Comparison of ENCODE assay signal across 19 cellular contexts in the genomic region with DNA sequence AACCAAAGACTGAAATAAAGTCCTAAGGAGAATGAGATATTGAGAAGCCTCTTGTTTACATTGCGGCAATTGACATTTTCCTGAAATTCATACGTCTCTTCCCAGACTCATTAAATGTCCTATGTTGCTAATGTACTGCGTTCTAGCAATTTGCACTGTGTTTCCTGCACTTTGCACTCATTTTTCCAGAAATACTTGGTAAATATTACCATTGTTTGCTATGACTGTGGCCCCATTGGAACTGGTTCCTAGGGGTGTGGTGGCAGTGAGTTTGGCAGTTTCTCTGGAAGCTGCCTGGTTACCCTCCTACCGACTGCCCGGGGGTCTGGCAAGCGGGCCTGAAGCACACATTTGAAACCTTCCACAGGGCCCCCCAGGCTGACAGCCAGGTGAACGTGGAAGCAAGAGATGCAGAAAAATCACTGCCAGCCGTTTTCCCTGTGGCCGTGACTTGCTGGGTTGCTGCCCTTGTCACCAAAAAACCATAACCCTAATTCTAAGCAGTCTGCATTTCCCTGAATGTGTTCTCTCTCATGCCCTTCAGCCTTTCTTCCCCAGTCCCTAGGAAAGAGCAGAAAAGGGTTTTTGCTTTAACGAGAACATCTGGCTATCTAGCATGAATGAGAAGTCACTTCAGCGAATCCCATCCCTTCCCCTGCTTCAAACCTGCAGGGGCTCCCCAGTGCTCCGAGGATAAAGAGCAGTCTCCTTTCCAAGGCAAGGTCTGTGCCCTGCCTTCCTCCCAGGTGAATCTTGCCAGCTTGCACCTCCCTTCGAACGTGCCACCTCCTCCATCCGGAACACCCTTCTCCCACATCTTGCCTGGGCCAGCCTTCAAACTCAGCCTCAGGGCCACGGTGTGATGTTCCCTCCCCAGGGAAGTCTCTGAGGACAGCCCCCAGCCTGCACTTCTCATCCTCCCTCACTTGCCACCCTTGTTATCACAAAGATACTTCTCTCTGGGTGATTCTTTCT.
A peak's percentile ranks its signal among the peaks of the same experiment; 100 is the strongest.
DNase-seq lines count a peak whose midpoint lies in the region; ATAC-seq and TF ChIP-seq lines count a peak whose summit lies in the region.
"Had no signal": no experiment of that assay in that cellular context is flagged by ENCODE, and none has a peak within 500 bp of the region (broad histone marks: within the 10 kb centered on the region; RNA-seq: fewer than 3 reads in every experiment).

No MANE protein-coding gene starts in this region.

- no peaks in the 10 kb centered on the region for H3K9me3 ChIP-seq in neuronal stem cell (replicated peaks in 1 of 2; ENCODE audit: control insufficient read depth in 2 of 2, insufficient read depth in 1 of 2, low read depth in 1 of 2, low read length in 2 of 2)

- peak overlapping the region; percentile 34 for H3K23ac ChIP-seq in neuronal stem cell (ENCODE audit: low read depth, low read length, poor library complexity)

- no peak overlapping the region for H2BK12ac ChIP-seq in neuronal stem cell (ENCODE audit: low read length)

- H2BK5ac ChIP-seq in neuronal stem cell (ENCODE audit: low read length), result no peak overlapping the region

- WGBS in neuronal stem cell (ENCODE audit: extremely low coverage in 2 of 2, insufficient read length in 2 of 2, insufficient replicate concordance in 1 of 2), 2 donors, result no CpG with 5 or more reads among the region's 16 CpGs

- H4K8ac ChIP-seq in neuronal stem cell (ENCODE audit: low read depth, low read length), result no peak overlapping the region

- peaks cover 0 to 9% (median 4%) of the 10 kb centered on the region in 3 experiments for H3K27me3 ChIP-seq in neuronal stem cell (ENCODE audit: control insufficient read depth in 3 of 3, insufficient read depth in 3 of 3, low read depth in 1 of 3, low read length in 3 of 3)

- no peak for TF ChIP-seq POLR2A in GM18505 (IDR thresholded peaks at IDR 0.05; ENCODE audit: borderline replicate concordance, extremely low read depth, insufficient read depth, insufficient read length)

- intact Hi-C loops in left colon (cut with DNase I, micrococcal nuclease), result loop anchor here in 1 of 2 donors (10.0 kb wide), 1 partner anchor 279 kb away; no protein-coding TSS in a partner anchor

- no peak overlapping the region for H2BK120ac ChIP-seq in neuronal stem cell (ENCODE audit: low read depth, low read length)

- peak overlapping the region; percentile 35 for H3K18ac ChIP-seq in neuronal stem cell (ENCODE audit: low read length)

- H4K91ac ChIP-seq in neuronal stem cell (ENCODE audit: low read depth, low read length, poor library complexity), result no peak overlapping the region

- no peak overlapping the region for H2AFZ ChIP-seq in neuronal stem cell (ENCODE audit: low read length)

- H3K4ac ChIP-seq in neuronal stem cell (ENCODE audit: low read length), result no peak overlapping the region

- peak; percentile 64 for ATAC-seq in left colon
- ATAC-seq in GM18505 (IDR thresholded peaks at IDR 0.05; ENCODE audit: unreplicated experiment), result no peak

- H3K4me2 ChIP-seq in neuronal stem cell (ENCODE audit: insufficient read depth, low read length, poor library complexity, severe bottlenecking), result no peak overlapping the region

- H3K79me1 ChIP-seq in neuronal stem cell (ENCODE audit: low read depth, low read length), result no peaks in the 10 kb centered on the region

- no peak overlapping the region for H3K9ac ChIP-seq in neuronal stem cell (ENCODE audit: low read depth, low read length, poor library complexity)

- no peak overlapping the region for H3K4me3 ChIP-seq in neuronal stem cell (ENCODE audit: low read length in 2 of 2)

- no peaks in the 10 kb centered on the region for H3K36me3 ChIP-seq in neuronal stem cell (replicated peaks in 1 of 2; ENCODE audit: control insufficient read depth in 2 of 2, insufficient read depth in 2 of 2, low read length in 2 of 2)

- DNase-seq in activated effector memory CD4-positive, alpha-beta T cell treated with anti-CD3 and anti-CD28 coated beads, Interleukin-2, amount 50 U/mL, for 16 hours, result peak; percentile 54
- DNase-seq in activated effector memory CD4-positive, alpha-beta T cell treated with Interleukin-2 at 50 U/mL for 16 hours, result no peak
- no peak for DNase-seq in left colon
- DNase-seq in neuronal stem cell (ENCODE audit: low spot score), result no peak
- DNase-seq in NCI-H1436 (lab: John Stamatoyannopoulos, UW), result no peak
- DNase-seq in activated naive CD4-positive, alpha-beta T cell treated with anti-CD3 and anti-CD28 coated beads, Interleukin-2, amount 50 U/mL, for 16 hours, result no peak
- DNase-seq: Calu3; CD8-positive, alpha-beta memory T cell; EL; GF-D8; IMR-90; MV-4-11; NCI-H1417; NCI-H187; NCI-H446 treated with DMSO at 0.1 percent for 48 hours; NCI-H526 treated with DMSO at 0.1 percent for 48 hours; Right ventricle myocardium superior had no signal

- no peak overlapping the region for H3K27ac ChIP-seq in neuronal stem cell (replicated peaks; ENCODE audit: low read length)
- H3K27ac ChIP-seq: C4-2B had no signal

- H3K14ac ChIP-seq in neuronal stem cell (ENCODE audit: low read length), result no peak overlapping the region

- H2BK15ac ChIP-seq in neuronal stem cell (ENCODE audit: low read length), result no peak overlapping the region

- H3K4me1 ChIP-seq in neuronal stem cell (ENCODE audit: control insufficient read depth in 2 of 2, insufficient read depth in 1 of 2, low read depth in 1 of 2, low read length in 2 of 2), result no peaks in the 10 kb centered on the region

- H2AK5ac ChIP-seq in neuronal stem cell (ENCODE audit: low read depth, low read length), result peak overlapping the region; percentile 93
